Comparison of ENCODE assay signal across 8 cellular contexts in the genomic region with DNA sequence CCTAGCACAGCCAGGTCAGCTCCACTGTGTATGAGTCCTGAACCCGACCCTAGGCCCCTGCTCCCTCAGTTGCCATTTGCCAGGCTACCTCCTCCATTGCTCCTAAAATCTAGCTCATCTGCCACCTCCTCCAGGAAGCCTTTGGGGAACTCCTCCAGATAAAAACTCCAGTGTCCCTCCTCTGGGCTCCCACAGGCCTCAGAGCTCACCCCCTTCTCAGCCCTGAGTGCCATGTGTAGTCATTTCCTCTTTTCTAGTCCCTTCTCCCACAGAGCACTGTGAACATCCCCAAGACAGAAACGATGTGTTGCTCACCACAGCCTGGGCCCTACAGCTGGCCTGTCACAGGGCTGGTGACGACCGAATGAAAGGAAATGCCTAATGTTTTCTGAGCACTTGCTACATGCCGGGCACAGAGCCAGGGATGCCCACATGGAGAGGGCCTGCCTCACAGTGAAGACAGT.
DNase-seq lines count a peak whose midpoint lies in the region; ATAC-seq and TF ChIP-seq lines count a peak whose summit lies in the region.

No MANE protein-coding gene starts in this region.

- POLR2A ChIA-PET in activated naive CD8-positive, alpha-beta T cell treated with anti-CD3 and anti-CD28 coated beads, Interleukin-2, amount 10 ng/mL, durations not matched to agents 7 days and 5 days (lab: Charles Lee) = interaction anchor here (0.7 to 6.0 kb wide), 8 partner anchors 12 to 409 kb away, joined by 3 to 35 read pairs (median 4); no protein-coding TSS in a partner anchor
- POLR2A ChIA-PET in Caco-2 (lab: Charles Lee) = interaction anchor here (0.6 kb wide), 1 partner anchor 14 kb away, joined by 3 read pairs; no protein-coding TSS in a partner anchor

- WGBS in aorta, 2 donors = 58 to 64% methylated on average over 5 of the region's 5 CpGs

- peak; percentile 32 for ATAC-seq in GM18520 (IDR thresholded peaks at IDR 0.05; ENCODE audit: unreplicated experiment)
- ATAC-seq in HG02840 (IDR thresholded peaks at IDR 0.05; ENCODE audit: low FRiP score, unreplicated experiment) = peak; percentile 32
- peak; percentile 25 for ATAC-seq in activated naive CD8-positive, alpha-beta T cell treated with anti-CD3 and anti-CD28 coated beads, Interleukin-2, amount 10 ng/mL, durations not matched to agents 7 days and 5 days (ENCODE audit: low read depth)
- ATAC-seq in aorta (ENCODE audit: low FRiP score) = peak; percentile 62

- peak; percentile 51 for DNase-seq in activated naive CD8-positive, alpha-beta T cell treated with anti-CD3 and anti-CD28 coated beads, Interleukin-2, amount 10 ng/mL, durations not matched to agents 7 days and 5 days
- peak; percentile 43 to 70 for DNase-seq in lung microvascular endothelial cell (ENCODE audit: low read depth in 2 of 2)
- DNase-seq in aorta = peak; percentile 89 to 95
- no peak for DNase-seq in T1000 (lab: John Stamatoyannopoulos, UW)
- DNase-seq in Caco-2 = no peak

- peaks cover 3% of the 10 kb centered on the region; the same call in 1 of the 2 replicates for H3K27me3 ChIP-seq in OCI-LY1 (ENCODE audit: insufficient read depth, low read length)
- H3K27me3 ChIP-seq in aorta (ENCODE audit: control insufficient read depth in 1 of 2, insufficient read depth in 2 of 2, low read length in 1 of 2) = no peaks in the 10 kb centered on the region
- no peaks in the 10 kb centered on the region; the same call in 1 of the 2 replicates for H3K27me3 ChIP-seq in Caco-2 (replicated peaks; ENCODE audit: control insufficient read depth, insufficient read depth, low read length)

- H3K27ac ChIP-seq in OCI-LY1 (ENCODE audit: low read depth, low read length, poor library complexity, severe bottlenecking) (peak overlapping the region; percentile 83), aorta (ENCODE audit: low read depth in 1 of 2, low read length in 2 of 2) (no peak overlapping the region)

- no peak overlapping the region for H2AFZ ChIP-seq in OCI-LY1 (ENCODE audit: low read length)

- no peaks in the 10 kb centered on the region for H3K79me2 ChIP-seq in OCI-LY1 (ENCODE audit: insufficient read depth, low read length)

- no peaks in the 10 kb centered on the region for H3K9me3 ChIP-seq in OCI-LY1 (ENCODE audit: low read length)
- H3K9me3 ChIP-seq in aorta (ENCODE audit: control insufficient read depth, low read length) = no peaks in the 10 kb centered on the region
- no peaks in the 10 kb centered on the region for H3K9me3 ChIP-seq in Caco-2

- peaks cover 67% of the 10 kb centered on the region for H3K4me1 Mint-ChIP-seq in activated naive CD8-positive, alpha-beta T cell treated with anti-CD3 and anti-CD28 coated beads, Interleukin-2, amount 10 ng/mL, durations not matched to agents 7 days and 5 days
- peaks cover 7% of the 10 kb centered on the region for H3K4me1 Mint-ChIP-seq in Caco-2 (ENCODE audit: low read depth, unreplicated experiment)

- CTCF ChIA-PET in Caco-2 (lab: Charles Lee) = no interaction called here

- BruUV-seq in Caco-2 (replicated peaks; lab: Mats Ljungman, UMichigan) = no TSS peak

- peak overlapping the region; percentile 98 for H3K27ac Mint-ChIP-seq in activated naive CD8-positive, alpha-beta T cell treated with anti-CD3 and anti-CD28 coated beads, Interleukin-2, amount 10 ng/mL, durations not matched to agents 7 days and 5 days
- no peak overlapping the region for H3K27ac Mint-ChIP-seq in Caco-2 (ENCODE audit: unreplicated experiment)

- TF ChIP-seq CTCF in OCI-LY1 (IDR thresholded peaks at IDR 0.05; ENCODE audit: low read length) (no peak), Caco-2 (IDR thresholded peaks at IDR 0.05; ENCODE audit: insufficient read depth in 1 of 2, low read depth in 1 of 2, low read length in 1 of 2, severe bottlenecking in 1 of 2, unreplicated experiment in 1 of 2) (no peak)

- peak overlapping the region; percentile 10 for H3K4me3 ChIP-seq in OCI-LY1 (ENCODE audit: low read depth, low read length, poor library complexity, severe bottlenecking)
- H3K4me3 ChIP-seq in aorta (ENCODE audit: low read length in 2 of 2) = no peak overlapping the region
- H3K4me3 ChIP-seq in Caco-2 (ENCODE audit: low read depth, low read length) = no peak overlapping the region

- H3K9me3 Mint-ChIP-seq in activated naive CD8-positive, alpha-beta T cell treated with anti-CD3 and anti-CD28 coated beads, Interleukin-2, amount 10 ng/mL, durations not matched to agents 7 days and 5 days = no peaks in the 10 kb centered on the region
- no peaks in the 10 kb centered on the region for H3K9me3 Mint-ChIP-seq in Caco-2 (ENCODE audit: unreplicated experiment)

- intact Hi-C loops in aorta (cut with DNase I) = no loop called here
- intact Hi-C loops in Caco-2 (cut with micrococcal nuclease; ENCODE audit: unreplicated experiment) = no loop called here

- H3K27me3 Mint-ChIP-seq in activated naive CD8-positive, alpha-beta T cell treated with anti-CD3 and anti-CD28 coated beads, Interleukin-2, amount 10 ng/mL, durations not matched to agents 7 days and 5 days = no peaks in the 10 kb centered on the region
- H3K27me3 Mint-ChIP-seq in Caco-2 (ENCODE audit: insufficient read depth, unreplicated experiment) = peaks cover 4% of the 10 kb centered on the region

- H3K4me1 ChIP-seq in OCI-LY1 (ENCODE audit: insufficient read depth, low read length, severe bottlenecking) (peaks cover 68% of the 10 kb centered on the region), aorta (ENCODE audit: control insufficient read depth in 1 of 2, insufficient read depth in 2 of 2, low read length in 2 of 2) (no peaks in the 10 kb centered on the region), Caco-2 (no peaks in the 10 kb centered on the region)

- no peaks in the 10 kb centered on the region for H4K20me1 ChIP-seq in OCI-LY1 (ENCODE audit: insufficient read depth, low read length)

- H3F3A ChIP-seq in OCI-LY1 (ENCODE audit: insufficient read depth, low read length) = no peaks in the 10 kb centered on the region

- no peak overlapping the region; the same call in 1 of the 2 replicates for H3K4me2 ChIP-seq in OCI-LY1 (ENCODE audit: low read length)

- H3K9me2 ChIP-seq in OCI-LY1 (ENCODE audit: low read depth, low read length) = no peaks in the 10 kb centered on the region

- H3K9ac ChIP-seq in OCI-LY1 (ENCODE audit: low read length) = no peak overlapping the region

- peaks cover 12% of the 10 kb centered on the region for H3K36me3 Mint-ChIP-seq in activated naive CD8-positive, alpha-beta T cell treated with anti-CD3 and anti-CD28 coated beads, Interleukin-2, amount 10 ng/mL, durations not matched to agents 7 days and 5 days
- H3K36me3 Mint-ChIP-seq in Caco-2 (ENCODE audit: insufficient read depth, unreplicated experiment) = no peaks in the 10 kb centered on the region

- peak overlapping the region; percentile 82 for H3K4me3 Mint-ChIP-seq in activated naive CD8-positive, alpha-beta T cell treated with anti-CD3 and anti-CD28 coated beads, Interleukin-2, amount 10 ng/mL, durations not matched to agents 7 days and 5 days
- no peak overlapping the region for H3K4me3 Mint-ChIP-seq in Caco-2 (ENCODE audit: unreplicated experiment)

- H3K36me3 ChIP-seq in OCI-LY1 (ENCODE audit: insufficient read depth, low read length) = no peaks in the 10 kb centered on the region
- H3K36me3 ChIP-seq in aorta (ENCODE audit: control insufficient read depth in 1 of 2, insufficient read depth in 2 of 2, low read length in 1 of 2) = no peaks in the 10 kb centered on the region
- H3K36me3 ChIP-seq in Caco-2 (ENCODE audit: control insufficient read depth, insufficient read depth, low read length) = no peaks in the 10 kb centered on the region

Comparison
In these comparisons a context has a peak if more than half of its experiments do, and no peak if none do; other contexts are left out.
1. DNase-seq: peak in activated naive CD8-positive, alpha-beta T cell treated with anti-CD3 and anti-CD28 coated beads, Interleukin-2, amount 10 ng/mL, durations not matched to agents 7 days and 5 days (single experiment), lung microvascular endothelial cell (2 of 2) and aorta (2 of 2); none in T1000 (single experiment) and Caco-2 (0 of 2).
2. Peak in every context shown above with its lines, with median percentiles within 50 percentile points of each other: ATAC-seq.